In the genomic region with DNA sequence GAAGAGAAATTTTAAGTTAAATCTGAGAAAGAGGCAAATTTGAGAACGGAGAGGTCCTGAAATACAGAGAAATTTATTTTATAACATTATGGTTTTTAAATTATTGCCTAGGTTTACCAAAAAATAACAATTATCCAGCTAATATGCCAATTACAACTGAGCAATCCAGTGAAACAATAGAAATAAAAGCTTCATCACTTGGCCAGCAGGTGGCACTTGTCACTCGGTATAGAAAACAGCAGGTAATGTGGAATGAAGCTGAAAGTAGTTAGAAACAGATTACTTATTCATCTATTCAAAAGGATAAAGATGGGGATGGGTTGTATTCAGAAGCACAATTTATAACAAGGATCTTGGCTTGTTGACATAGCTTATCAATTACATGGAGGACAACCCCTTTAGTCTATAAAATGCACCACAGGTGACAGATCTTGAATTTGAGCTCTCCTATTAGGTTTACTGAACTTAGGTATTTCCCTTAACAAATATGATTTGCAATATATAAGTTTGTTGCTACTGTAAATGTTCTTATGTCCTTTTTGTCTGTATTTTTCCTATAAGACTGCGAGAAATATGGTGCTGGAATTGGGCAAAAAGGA, we compare ENCODE assay signal across 9 cellular contexts.
DNase-seq lines count a peak whose midpoint lies in the region; ATAC-seq and TF ChIP-seq lines count a peak whose summit lies in the region.
"Had no signal": no experiment of that assay in that cellular context is flagged by ENCODE, and none has a peak within 500 bp of the region (broad histone marks: within the 10 kb centered on the region; RNA-seq: fewer than 3 reads in every experiment).

No MANE protein-coding gene starts in this region.

- TF ChIP-seq CTCF in brain microvascular endothelial cell (IDR thresholded peaks at IDR 0.05; ENCODE audit: low read depth, low read length, missing control alignments): peak; percentile 82

- no peaks in the 10 kb centered on the region for H3K36me3 ChIP-seq in brain microvascular endothelial cell (replicated peaks)
- H3K36me3 ChIP-seq: BLaER1 had no signal

- H3K27me3 ChIP-seq in brain microvascular endothelial cell (replicated peaks): no peaks in the 10 kb centered on the region
- H3K27me3 ChIP-seq: BLaER1 had no signal

- H3K27ac ChIP-seq in brain microvascular endothelial cell: no peak overlapping the region
- H3K27ac ChIP-seq: BLaER1 had no signal

- peak; percentile 92 for ATAC-seq in GM21515 (IDR thresholded peaks at IDR 0.05; ENCODE audit: unreplicated experiment)

- in situ Hi-C loops in brain microvascular endothelial cell (cut with HindIII; ENCODE audit: low pct_ligation_motif_present, low sequenced_read_pairs): no loop called here

- DNase-seq in NCI-H1436 (lab: John Stamatoyannopoulos, UW) (peak; percentile 48), NCI-H1436 treated with DMSO at 0.1 percent for 48 hours (lab: John Stamatoyannopoulos, UW) (no peak), HuH-7.5 (ENCODE audit: low spot score) (peak; percentile 8), SHP77 (lab: John Stamatoyannopoulos, UW) (peak; percentile 19 to 23), brain microvascular endothelial cell (peak; percentile 39), kidney glomerular epithelial cell (lab: John Stamatoyannopoulos, UW) (peak; percentile 64)
- peak in 2 of 3 experiments; percentile 12 to 15 for DNase-seq in stimulated activated CD4-positive, alpha-beta T cell treated with anti-CD3 and anti-CD28 coated beads, TNF-alpha, amount 100 ng/mL, for 24 hours (ENCODE audit: low read depth in 3 of 3)

- no peak overlapping the region for H3K4me3 ChIP-seq in brain microvascular endothelial cell (ENCODE audit: low read depth, low read length)
- H3K4me3 ChIP-seq: BLaER1 had no signal
